Comparison of ENCODE assay signal across 8 cellular contexts in the genomic region with DNA sequence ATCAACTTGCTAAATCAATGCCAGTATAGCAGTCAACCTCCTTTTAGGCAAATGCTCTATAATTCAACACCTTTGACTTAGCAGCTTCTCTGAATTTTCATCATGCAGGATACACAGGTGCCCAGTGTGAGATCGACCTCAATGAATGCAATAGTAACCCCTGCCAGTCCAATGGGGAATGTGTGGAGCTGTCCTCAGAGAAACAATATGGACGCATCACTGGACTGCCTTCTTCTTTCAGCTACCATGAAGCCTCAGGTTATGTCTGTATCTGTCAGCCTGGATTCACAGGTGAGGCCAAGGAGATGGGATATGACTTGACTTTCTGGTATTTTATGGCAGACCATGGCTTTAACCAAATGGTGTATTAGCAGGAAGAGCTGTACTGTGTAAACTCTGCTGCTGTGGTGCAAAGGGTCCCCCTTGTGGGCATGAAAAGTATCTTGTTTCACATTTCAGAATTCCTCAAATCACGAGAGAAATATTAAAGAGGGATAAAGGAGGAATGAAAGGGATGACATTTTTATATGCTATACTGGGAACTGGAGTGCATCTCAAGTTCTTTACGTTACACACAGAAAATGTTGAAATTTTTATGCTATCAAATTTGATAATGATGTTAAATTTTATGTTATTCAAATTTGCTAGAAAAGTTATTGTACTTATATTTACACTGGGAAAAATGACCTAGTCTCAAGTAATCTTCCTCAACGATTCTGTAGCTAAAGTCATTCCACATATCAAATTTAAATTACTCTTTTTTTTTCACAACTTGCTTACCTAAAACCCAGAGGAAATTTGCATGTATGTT.
DNase-seq lines count a peak whose midpoint lies in the region; ATAC-seq and TF ChIP-seq lines count a peak whose summit lies in the region.

No MANE protein-coding gene starts in this region.

- H3K36me3 ChIP-seq in HAP-1 (replicated peaks) (no peaks in the 10 kb centered on the region), SU-DHL-6 (ENCODE audit: low read length) (no peaks in the 10 kb centered on the region), neural cell (ENCODE audit: insufficient read depth, low read length) (no peaks in the 10 kb centered on the region)
- no peaks in the 10 kb centered on the region for H3K36me3 ChIP-seq in effector memory CD4-positive, alpha-beta T cell (ENCODE audit: control insufficient read depth, insufficient read depth, low read length)

- H3K4me3 ChIP-seq in HAP-1, result no peak overlapping the region
- H3K4me3 ChIP-seq in SU-DHL-6 (ENCODE audit: insufficient read depth, low read length, poor library complexity, severe bottlenecking), result no peak overlapping the region
- no peak overlapping the region for H3K4me3 ChIP-seq in neural cell (ENCODE audit: low read length)
- no peak overlapping the region for H3K4me3 ChIP-seq in effector memory CD4-positive, alpha-beta T cell (ENCODE audit: insufficient read depth, low read depth, low read length, poor library complexity, severe bottlenecking)

- peak; percentile 83 for TF ChIP-seq RAD21 in neural cell (conservative IDR thresholded peaks at IDR 0.05)

- H3K9me3 ChIP-seq in HAP-1, result no peaks in the 10 kb centered on the region
- no peaks in the 10 kb centered on the region for H3K9me3 ChIP-seq in SU-DHL-6 (ENCODE audit: insufficient read depth, low read length)
- no peaks in the 10 kb centered on the region for H3K9me3 ChIP-seq in neural cell (ENCODE audit: low read length)
- H3K9me3 ChIP-seq in effector memory CD4-positive, alpha-beta T cell (ENCODE audit: control insufficient read depth, low read length), result no peaks in the 10 kb centered on the region

- no peak overlapping the region for H3K4me2 ChIP-seq in SU-DHL-6 (ENCODE audit: low read depth, low read length, poor library complexity, severe bottlenecking)
- no peak overlapping the region for H3K4me2 ChIP-seq in neural cell (ENCODE audit: low read length)

- H3K27ac ChIP-seq in SU-DHL-6 (ENCODE audit: low read depth, low read length) (no peak overlapping the region), neural cell (ENCODE audit: low read length) (no peak overlapping the region)
- no peak overlapping the region for H3K27ac ChIP-seq in effector memory CD4-positive, alpha-beta T cell (ENCODE audit: insufficient read depth, low read length, poor library complexity, severe bottlenecking)

- no peaks in the 10 kb centered on the region for H3K36me3 Mint-ChIP-seq in activated naive CD4-positive, alpha-beta T cell treated with anti-CD3 and anti-CD28 coated beads, Interleukin-2, amount 50 U/mL, for 72 hours

- TF ChIP-seq CTCF in SU-DHL-6 (IDR thresholded peaks at IDR 0.05; ENCODE audit: insufficient read depth, low read length, poor library complexity, severe bottlenecking) (peak; percentile 51), neural cell (IDR thresholded peaks at IDR 0.05; ENCODE audit: poor library complexity, severe bottlenecking) (peak; percentile 76)

- H3K9me3 Mint-ChIP-seq in activated naive CD4-positive, alpha-beta T cell treated with anti-CD3 and anti-CD28 coated beads, Interleukin-2, amount 50 U/mL, for 72 hours, result no peaks in the 10 kb centered on the region

- H2AFZ ChIP-seq in SU-DHL-6 (ENCODE audit: low read depth, low read length, severe bottlenecking), result no peak overlapping the region
- no peak overlapping the region for H2AFZ ChIP-seq in neural cell (ENCODE audit: low read depth, low read length)

- peak; percentile 50 to 56 for ATAC-seq in activated naive CD4-positive, alpha-beta T cell treated with anti-CD3 and anti-CD28 coated beads, Interleukin-2, amount 50 U/mL, for 72 hours

- no peaks in the 10 kb centered on the region for H3K79me2 ChIP-seq in SU-DHL-6 (ENCODE audit: insufficient read depth, low read length)
- no peaks in the 10 kb centered on the region for H3K79me2 ChIP-seq in neural cell (replicated peaks; ENCODE audit: insufficient read depth, low read length)

- H4K20me1 ChIP-seq in SU-DHL-6 (ENCODE audit: low read depth, low read length) (no peaks in the 10 kb centered on the region), neural cell (ENCODE audit: insufficient read depth) (no peaks in the 10 kb centered on the region)

- in situ Hi-C loops in HAP-1 (cut with MboI; ENCODE audit: low sequenced_read_pairs), result no loop called here

- H3F3A ChIP-seq in SU-DHL-6 (ENCODE audit: insufficient read depth) (no peaks in the 10 kb centered on the region), neural cell (ENCODE audit: insufficient read depth, low read length, poor library complexity, severe bottlenecking) (no peaks in the 10 kb centered on the region)

- H3K9ac ChIP-seq in SU-DHL-6 (ENCODE audit: low read length) (no peak overlapping the region), neural cell (ENCODE audit: low read length) (no peak overlapping the region)

- TF ChIP-seq EP300 in neural cell (conservative IDR thresholded peaks at IDR 0.05; ENCODE audit: poor library complexity, severe bottlenecking), result no peak

- no peak overlapping the region for H3K27ac Mint-ChIP-seq in activated naive CD4-positive, alpha-beta T cell treated with anti-CD3 and anti-CD28 coated beads, Interleukin-2, amount 50 U/mL, for 72 hours

- H3K27me3 ChIP-seq in HAP-1 (ENCODE audit: low read depth) (no peaks in the 10 kb centered on the region), SU-DHL-6 (ENCODE audit: low read length) (no peaks in the 10 kb centered on the region), neural cell (ENCODE audit: insufficient read depth, low read depth, low read length) (no peaks in the 10 kb centered on the region)
- H3K27me3 ChIP-seq in effector memory CD4-positive, alpha-beta T cell (replicated peaks; ENCODE audit: control insufficient read depth, insufficient read depth, low read length, poor library complexity, severe bottlenecking), result no peaks in the 10 kb centered on the region

- no peaks in the 10 kb centered on the region for H3K4me1 ChIP-seq in HAP-1
- H3K4me1 ChIP-seq in effector memory CD4-positive, alpha-beta T cell (ENCODE audit: control insufficient read depth, insufficient read depth, low read length, poor library complexity, severe bottlenecking), result no peaks in the 10 kb centered on the region

- DNase-seq in activated naive CD4-positive, alpha-beta T cell treated with anti-CD3 and anti-CD28 coated beads, Interleukin-2, amount 50 U/mL, for 72 hours (ENCODE audit: low spot score in 2 of 2), result no peak
- DNase-seq in activated naive CD4-positive, alpha-beta T cell (lab: John Stamatoyannopoulos, UW), result no peak
- DNase-seq in HAP-1 (ENCODE audit: low spot score in 2 of 2) (peak; percentile 55 to 63), NAMALWA (ENCODE audit: low spot score) (peak; percentile 61), fibroblast of gingiva (ENCODE audit: low read depth) (peak; percentile 45)
- no peak for DNase-seq in effector memory CD4-positive, alpha-beta T cell

- H3K9me2 ChIP-seq in SU-DHL-6 (replicated peaks; ENCODE audit: insufficient read depth, low read length) (no peaks in the 10 kb centered on the region), neural cell (ENCODE audit: insufficient read depth, low read length) (no peaks in the 10 kb centered on the region)

TF ChIP-seq in neural cell, 6 proteins besides CTCF, POLR2A, EP300 and RAD21:
- TF ChIP-seq MXI1 (conservative IDR thresholded peaks at IDR 0.05; ENCODE audit: poor library complexity, severe bottlenecking) (no peak), EZH2 (IDR thresholded peaks at IDR 0.05; ENCODE audit: borderline replicate concordance, insufficient read depth, low read length, poor library complexity, severe bottlenecking) (no peak), TAF1 (IDR thresholded peaks at IDR 0.05; ENCODE audit: low read depth) (no peak), POLR2AphosphoS5 (IDR thresholded peaks at IDR 0.05) (no peak), SMC3 (conservative IDR thresholded peaks at IDR 0.05; ENCODE audit: poor library complexity) (peak; percentile 83)
- TF ChIP-seq, protein P1, sequence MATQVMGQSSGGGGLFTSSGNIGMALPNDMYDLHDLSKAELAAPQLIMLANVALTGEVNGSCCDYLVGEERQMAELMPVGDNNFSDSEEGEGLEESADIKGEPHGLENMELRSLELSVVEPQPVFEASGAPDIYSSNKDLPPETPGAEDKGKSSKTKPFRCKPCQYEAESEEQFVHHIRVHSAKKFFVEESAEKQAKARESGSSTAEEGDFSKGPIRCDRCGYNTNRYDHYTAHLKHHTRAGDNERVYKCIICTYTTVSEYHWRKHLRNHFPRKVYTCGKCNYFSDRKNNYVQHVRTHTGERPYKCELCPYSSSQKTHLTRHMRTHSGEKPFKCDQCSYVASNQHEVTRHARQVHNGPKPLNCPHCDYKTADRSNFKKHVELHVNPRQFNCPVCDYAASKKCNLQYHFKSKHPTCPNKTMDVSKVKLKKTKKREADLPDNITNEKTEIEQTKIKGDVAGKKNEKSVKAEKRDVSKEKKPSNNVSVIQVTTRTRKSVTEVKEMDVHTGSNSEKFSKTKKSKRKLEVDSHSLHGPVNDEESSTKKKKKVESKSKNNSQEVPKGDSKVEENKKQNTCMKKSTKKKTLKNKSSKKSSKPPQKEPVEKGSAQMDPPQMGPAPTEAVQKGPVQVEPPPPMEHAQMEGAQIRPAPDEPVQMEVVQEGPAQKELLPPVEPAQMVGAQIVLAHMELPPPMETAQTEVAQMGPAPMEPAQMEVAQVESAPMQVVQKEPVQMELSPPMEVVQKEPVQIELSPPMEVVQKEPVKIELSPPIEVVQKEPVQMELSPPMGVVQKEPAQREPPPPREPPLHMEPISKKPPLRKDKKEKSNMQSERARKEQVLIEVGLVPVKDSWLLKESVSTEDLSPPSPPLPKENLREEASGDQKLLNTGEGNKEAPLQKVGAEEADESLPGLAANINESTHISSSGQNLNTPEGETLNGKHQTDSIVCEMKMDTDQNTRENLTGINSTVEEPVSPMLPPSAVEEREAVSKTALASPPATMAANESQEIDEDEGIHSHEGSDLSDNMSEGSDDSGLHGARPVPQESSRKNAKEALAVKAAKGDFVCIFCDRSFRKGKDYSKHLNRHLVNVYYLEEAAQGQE (IDR thresholded peaks at IDR 0.05; ENCODE audit: borderline replicate concordance), result no peak

Comparison
In these comparisons a context has a peak if more than half of its experiments do, and no peak if none do; other contexts are left out.
1. DNase-seq: peak in HAP-1 (2 of 2), NAMALWA (single experiment) and fibroblast of gingiva (single experiment); none in activated naive CD4-positive, alpha-beta T cell treated with anti-CD3 and anti-CD28 coated beads, Interleukin-2, amount 50 U/mL, for 72 hours (0 of 2), activated naive CD4-positive, alpha-beta T cell (0 of 4) and effector memory CD4-positive, alpha-beta T cell (0 of 3).